19 cellular contexts compared by ENCODE assay signal in genomic region chr17:68277807-68278206, GRCh38. TPM values are rescaled to one million over a fixed set of nuclear protein-coding genes. Genes with fewer than 3 reads are reported as not detected.
A peak's percentile ranks its signal among the peaks of the same experiment; 100 is the strongest.
DNase-seq lines count a peak whose midpoint lies in the region; TF ChIP-seq lines count a peak whose summit lies in the region.
"Had no signal": no experiment of that assay in that cellular context is flagged by ENCODE, and none has a peak within 500 bp of the region (broad histone marks: within the 10 kb centered on the region; RNA-seq: fewer than 3 reads in every experiment).

No MANE protein-coding gene starts in this region.

- H4K5ac ChIP-seq in mesendoderm (ENCODE audit: low read length) = no peak overlapping the region

- H2AK5ac ChIP-seq in mesendoderm (ENCODE audit: low read length) = no peak overlapping the region

- no peak overlapping the region for H3K4ac ChIP-seq in mesendoderm (ENCODE audit: low read depth, low read length)

- DNase-seq in DMS 273 (lab: John Stamatoyannopoulos, UW; ENCODE audit: unreplicated experiment) (peak; percentile 10), DMS 273 treated with DMSO at 0.1 percent for 48 hours (lab: John Stamatoyannopoulos, UW) (no peak), endothelial cell (ENCODE audit: low spot score) (no peak), mesendoderm (peak; percentile 13), caudate nucleus (lab: John Stamatoyannopoulos, UW) (no peak), T1000 (lab: John Stamatoyannopoulos, UW) (no peak)
- DNase-seq: BE2C; CD4-positive, alpha-beta T cell; CD8-positive, alpha-beta memory T cell; DMS153; DMS79 treated with DMSO at 0.1 percent for 48 hours; GF-D8; H9; HFFc6 had no signal

- H3K4me3 Mint-ChIP-seq in endothelial cell (ENCODE audit: unreplicated experiment) = peak overlapping the region; percentile 37
- H3K4me3 Mint-ChIP-seq: CD14-positive monocyte; CD4-positive, alpha-beta T cell; CD8-positive, alpha-beta memory T cell; GM23338; H9; HFFc6 had no signal

- H3K4me1 Mint-ChIP-seq in endothelial cell (ENCODE audit: unreplicated experiment) = no peaks in the 10 kb centered on the region
- H3K4me1 Mint-ChIP-seq: GM23338, H9 had no signal

- H3K79me1 ChIP-seq in mesendoderm (ENCODE audit: low read length) = no peaks in the 10 kb centered on the region

- no peaks in the 10 kb centered on the region for H3K27me3 ChIP-seq in mesendoderm (ENCODE audit: insufficient read depth, low read length, poor library complexity)
- H3K27me3 ChIP-seq: BE2C; BLaER1 treated with 17β-estradiol and CSF1 and Interleukin-3, amounts not matched to agents 10 nM and 100 nM had no signal

- H4K8ac ChIP-seq in mesendoderm (ENCODE audit: low read depth, low read length) = no peak overlapping the region

- no peak overlapping the region for H2BK15ac ChIP-seq in mesendoderm (replicated peaks; ENCODE audit: low read depth)

- no peak overlapping the region for H3K23ac ChIP-seq in mesendoderm (ENCODE audit: low read length)

- H3K18ac ChIP-seq in mesendoderm (ENCODE audit: low read length) = no peak overlapping the region

- POLR2A ChIA-PET in HEK293 (lab: Yijun Ruan, JAX) = no interaction called here

- H3K4me2 ChIP-seq in mesendoderm (ENCODE audit: low read length) = no peak overlapping the region
- H3K4me2 ChIP-seq: BLaER1 treated with 17β-estradiol and CSF1 and Interleukin-3, amounts not matched to agents 10 nM and 100 nM; GM23338 had no signal

- H3K9me3 Mint-ChIP-seq in endothelial cell (ENCODE audit: unreplicated experiment) = no peaks in the 10 kb centered on the region
- H3K9me3 Mint-ChIP-seq: CD4-positive, alpha-beta T cell; CD8-positive, alpha-beta memory T cell had no signal

- H3K27ac ChIP-seq in HEK293 (ENCODE audit: extremely low read depth, low read depth, low read length) = no peak overlapping the region
- no peak overlapping the region for H3K27ac ChIP-seq in mesendoderm (ENCODE audit: low read depth, low read length)
- H3K27ac ChIP-seq in caudate nucleus (ENCODE audit: low read depth, low read length) = no peak overlapping the region
- H3K27ac ChIP-seq: 22Rv1; BLaER1 treated with 17β-estradiol and CSF1 and Interleukin-3, amounts not matched to agents 10 nM and 100 nM had no signal

- no peak overlapping the region for H3K9ac ChIP-seq in mesendoderm (ENCODE audit: low read length)
- H3K9ac ChIP-seq: BLaER1 treated with 17β-estradiol and CSF1 and Interleukin-3, amounts not matched to agents 10 nM and 100 nM had no signal

- no peak overlapping the region for H3K56ac ChIP-seq in mesendoderm (ENCODE audit: low read length)

- TF ChIP-seq CTCF in HEK293 (tag by site-specific recombination; IDR thresholded peaks at IDR 0.05) (no peak), endothelial cell (IDR thresholded peaks at IDR 0.05; ENCODE audit: unreplicated experiment) (no peak)

- CTCF ChIA-PET in HEK293 (lab: Yijun Ruan, JAX) = interaction anchor here (0.7 kb wide), 1 partner anchor 474 kb away, joined by 3 read pairs; no protein-coding TSS in a partner anchor

- H3K4me1 ChIP-seq in HEK293 (ENCODE audit: control insufficient read depth, insufficient read depth, low read length) = no peaks in the 10 kb centered on the region
- H3K4me1 ChIP-seq in mesendoderm (ENCODE audit: control insufficient read depth, low read depth, low read length) = no peaks in the 10 kb centered on the region
- H3K4me1 ChIP-seq: BE2C; BLaER1 treated with 17β-estradiol and CSF1 and Interleukin-3, amounts not matched to agents 10 nM and 100 nM had no signal

- H3K79me2 ChIP-seq in mesendoderm (ENCODE audit: control insufficient read depth, insufficient read depth, low read length) = no peaks in the 10 kb centered on the region

- H3K27ac Mint-ChIP-seq in endothelial cell (ENCODE audit: unreplicated experiment) = no peak overlapping the region
- H3K27ac Mint-ChIP-seq: CD14-positive monocyte; CD4-positive, alpha-beta T cell; GM23338; H9; HFFc6 had no signal

- no peak overlapping the region for H2BK5ac ChIP-seq in mesendoderm (ENCODE audit: low read length)

- H3K9me3 ChIP-seq in HEK293 (ENCODE audit: control insufficient read depth, insufficient read depth, low read depth, low read length) = no peaks in the 10 kb centered on the region; the same call in 1 of the 2 replicates
- H3K9me3 ChIP-seq: BE2C had no signal

- H3K36me3 Mint-ChIP-seq in endothelial cell (ENCODE audit: low read depth, unreplicated experiment) = peaks cover 30% of the 10 kb centered on the region

- peaks cover 2% of the 10 kb centered on the region for H3K27me3 Mint-ChIP-seq in endothelial cell (ENCODE audit: unreplicated experiment)
- H3K27me3 Mint-ChIP-seq: CD4-positive, alpha-beta T cell; CD8-positive, alpha-beta memory T cell had no signal

- no CpG with 5 or more reads among the region's 5 CpGs for WGBS in mesendoderm (ENCODE audit: extremely low coverage, insufficient coverage, low lambda C conversion rate)

- H2BK120ac ChIP-seq in mesendoderm (ENCODE audit: low read depth, low read length) = no peak overlapping the region

- H3K4me3 ChIP-seq in HEK293 (ENCODE audit: low read depth, low read length) = no peak overlapping the region
- H3K4me3 ChIP-seq in mesendoderm (ENCODE audit: low read length) = no peak overlapping the region
- H3K4me3 ChIP-seq: BLaER1 treated with 17β-estradiol and CSF1 and Interleukin-3, amounts not matched to agents 10 nM and 100 nM; GM23338 had no signal

- H3K36me3 ChIP-seq in HEK293 (ENCODE audit: control insufficient read depth in 2 of 2, insufficient read depth in 1 of 2, low read length in 2 of 2) (no peaks in the 10 kb centered on the region), mesendoderm (ENCODE audit: control insufficient read depth, insufficient read depth, low read length) (no peaks in the 10 kb centered on the region)

TF ChIP-seq in HEK293, 187 proteins besides CTCF, POLR2A, EP300 and RAD21:
- TF ChIP-seq AEBP2 (tag by site-specific recombination; IDR thresholded peaks at IDR 0.05; ENCODE audit: borderline replicate concordance) = no peak
- peak; percentile 88; the same call in 1 of the 2 replicates for TF ChIP-seq TRIM28 (IDR thresholded peaks at IDR 0.05; ENCODE audit: borderline replicate concordance, low read length)
- TF ChIP-seq SETDB1 (IDR thresholded peaks at IDR 0.05; ENCODE audit: insufficient read length, low read length) = peak; percentile 71
- TF ChIP-seq ZNF654 (tag by site-specific recombination; IDR thresholded peaks at IDR 0.05; ENCODE audit: low read depth) = no peak
- no peak for TF ChIP-seq ZNF792 (tag by site-specific recombination; IDR thresholded peaks at IDR 0.05)
- TF ChIP-seq ZNF133 (tag by site-specific recombination; IDR thresholded peaks at IDR 0.05) = peak; percentile 98
- TF ChIP-seq MZF1 (tag by site-specific recombination; IDR thresholded peaks at IDR 0.05; ENCODE audit: borderline replicate concordance) = no peak
- no peak for TF ChIP-seq ZNF280C (tag by site-specific recombination; IDR thresholded peaks at IDR 0.05)
- peak; percentile 76; the same call in 1 of the 2 replicates for TF ChIP-seq ZNF626 (tag by site-specific recombination; IDR thresholded peaks at IDR 0.05)

RNA-seq across cellular contexts. Expression of gene SLC16A6, which starts 13.1 kb away (rescaled TPM):
- total RNA-seq in endothelial cell (ENCODE audit: unreplicated experiment) = 2.4 TPM
- 0.15 TPM for polyA plus RNA-seq in mesendoderm (2013, experiment 1 of 2)
- polyA plus RNA-seq in mesendoderm (2013, experiment 2 of 2) = 0.17 TPM
- total RNA-seq: GM23338 had no signal
- polyA plus RNA-seq: GM23338 had no signal

RNA-seq across cellular contexts. Expression of gene ARSG, which starts 13.5 kb away (rescaled TPM):
- total RNA-seq in endothelial cell (ENCODE audit: unreplicated experiment) = 9.8 TPM
- 1.5 TPM for polyA plus RNA-seq in mesendoderm (2013, experiment 1 of 2)
- 1.6 TPM for polyA plus RNA-seq in mesendoderm (2013, experiment 2 of 2)

RNA-seq across cellular contexts. Expression of gene AMZ2, which starts 30.0 kb away (rescaled TPM):
- total RNA-seq in endothelial cell (ENCODE audit: unreplicated experiment) = 70.3 TPM
- polyA plus RNA-seq in mesendoderm (2013, experiment 1 of 2) = 70.9 TPM
- polyA plus RNA-seq in mesendoderm (2013, experiment 2 of 2) = 68.9 TPM

Comparison
In these comparisons a context has a peak if more than half of its experiments do, and no peak if none do; other contexts are left out.
1. DNase-seq: peak in DMS 273 (single experiment) and mesendoderm (single experiment); none in DMS 273 treated with DMSO at 0.1 percent for 48 hours (single experiment), endothelial cell (single experiment), caudate nucleus (0 of 61) and T1000 (single experiment).